In genomic region chr16:84607061-84607460, GRCh38 we compare ENCODE assay signal across 16 cellular contexts. TPM values are rescaled to one million over a fixed set of nuclear protein-coding genes. Genes with fewer than 3 reads are reported as not detected.
DNase-seq lines count a peak whose midpoint lies in the region; ATAC-seq and TF ChIP-seq lines count a peak whose summit lies in the region.
"Had no signal": no experiment of that assay in that cellular context is flagged by ENCODE, and none has a peak within 500 bp of the region (broad histone marks: within the 10 kb centered on the region; RNA-seq: fewer than 3 reads in every experiment).

No MANE protein-coding gene starts in this region.

- H3K4me1 Mint-ChIP-seq in activated naive CD4-positive, alpha-beta T cell treated with anti-CD3 and anti-CD28 coated beads for 36 hours (ENCODE audit: low read depth) = peaks cover 91% of the 10 kb centered on the region
- H3K4me1 Mint-ChIP-seq in activated CD4-positive, alpha-beta memory T cell treated with anti-CD3 and anti-CD28 coated beads, Interleukin-2, amount 10 ng/mL, durations not matched to agents 7 days and 5 days = peaks cover 96% of the 10 kb centered on the region
- peaks cover 72% of the 10 kb centered on the region for H3K4me1 Mint-ChIP-seq in memory B cell
- peaks cover 65% of the 10 kb centered on the region for H3K4me1 Mint-ChIP-seq in Calu3 (ENCODE audit: low read depth, unreplicated experiment)

- peaks cover 6 to 39% (median 18%) of the 10 kb centered on the region in 4 donors for H3K4me1 ChIP-seq in transverse colon
- H3K4me1 ChIP-seq in vagina = peaks cover 22% of the 10 kb centered on the region

- TF ChIP-seq EP300 in transverse colon (IDR thresholded peaks at IDR 0.05; ENCODE audit: low read depth) = no peak

- H3K9me3 ChIP-seq in transverse colon = no peaks in the 10 kb centered on the region
- no peaks in the 10 kb centered on the region for H3K9me3 ChIP-seq in vagina
- H3K9me3 ChIP-seq: thoracic aorta had no signal

- no TSS peak for BruUV-seq in Calu3 (replicated peaks; lab: Mats Ljungman, UMichigan)

- intact Hi-C loops in activated naive CD4-positive, alpha-beta T cell treated with anti-CD3 and anti-CD28 coated beads for 36 hours (cut with micrococcal nuclease) = no loop called here
- intact Hi-C loops in transverse colon (cut with DNase I; ENCODE audit: low total_unique reads) (no loop called here), vagina (cut with DNase I) (no loop called here), Calu3 (cut with micrococcal nuclease; ENCODE audit: unreplicated experiment) (no loop called here)

- H3K4me3 ChIP-seq in transverse colon (no peak overlapping the region), vagina (no peak overlapping the region)
- H3K4me3 ChIP-seq: cardiac muscle cell, thoracic aorta had no signal

- TF ChIP-seq POLR2A in transverse colon (IDR thresholded peaks at IDR 0.05) (no peak), vagina (IDR thresholded peaks at IDR 0.05) (no peak)

- WGBS in transverse colon (ENCODE audit: low coverage in 1 of 2), 2 donors = 91 to 92% methylated on average over 4 to 13 of the region's 13 CpGs

- H3K9me3 Mint-ChIP-seq in activated naive CD4-positive, alpha-beta T cell treated with anti-CD3 and anti-CD28 coated beads for 36 hours = peaks cover 3% of the 10 kb centered on the region
- peaks cover 7% of the 10 kb centered on the region for H3K9me3 Mint-ChIP-seq in activated CD4-positive, alpha-beta memory T cell treated with anti-CD3 and anti-CD28 coated beads, Interleukin-2, amount 10 ng/mL, durations not matched to agents 7 days and 5 days
- H3K9me3 Mint-ChIP-seq in memory B cell (peaks cover 4% of the 10 kb centered on the region), Calu3 (ENCODE audit: low read depth, unreplicated experiment) (peaks cover 3% of the 10 kb centered on the region)
- H3K9me3 Mint-ChIP-seq: nephron had no signal

- TF ChIP-seq CTCF in transverse colon (IDR thresholded peaks at IDR 0.05) (no peak), vagina (IDR thresholded peaks at IDR 0.05) (no peak), Calu3 (IDR thresholded peaks at IDR 0.05; ENCODE audit: unreplicated experiment) (no peak)

- no peaks in the 10 kb centered on the region for H3K27me3 Mint-ChIP-seq in activated naive CD4-positive, alpha-beta T cell treated with anti-CD3 and anti-CD28 coated beads for 36 hours (ENCODE audit: low read depth)
- no peaks in the 10 kb centered on the region for H3K27me3 Mint-ChIP-seq in activated CD4-positive, alpha-beta memory T cell treated with anti-CD3 and anti-CD28 coated beads, Interleukin-2, amount 10 ng/mL, durations not matched to agents 7 days and 5 days
- H3K27me3 Mint-ChIP-seq in memory B cell (no peaks in the 10 kb centered on the region), Calu3 (ENCODE audit: unreplicated experiment) (no peaks in the 10 kb centered on the region)

- H3K27me3 ChIP-seq in transverse colon = no peaks in the 10 kb centered on the region
- H3K27me3 ChIP-seq in vagina = no peaks in the 10 kb centered on the region
- H3K27me3 ChIP-seq: cardiac muscle cell, heart left ventricle had no signal

- H3K36me3 Mint-ChIP-seq in activated naive CD4-positive, alpha-beta T cell treated with anti-CD3 and anti-CD28 coated beads for 36 hours (ENCODE audit: low read depth) = peaks cover 47% of the 10 kb centered on the region
- peaks cover 83% of the 10 kb centered on the region for H3K36me3 Mint-ChIP-seq in activated CD4-positive, alpha-beta memory T cell treated with anti-CD3 and anti-CD28 coated beads, Interleukin-2, amount 10 ng/mL, durations not matched to agents 7 days and 5 days (ENCODE audit: low read depth)
- H3K36me3 Mint-ChIP-seq in memory B cell (peaks cover 34% of the 10 kb centered on the region), Calu3 (ENCODE audit: insufficient read depth, unreplicated experiment) (peaks cover 29% of the 10 kb centered on the region)

- POLR2A ChIA-PET in activated CD4-positive, alpha-beta memory T cell treated with anti-CD3 and anti-CD28 coated beads, Interleukin-2, amount 10 ng/mL, durations not matched to agents 7 days and 5 days (lab: Charles Lee) = interaction anchor here (1.0 to 5.3 kb wide), 11 partner anchors 9 to 100 kb away, joined by 3 to 142 read pairs (median 15); no protein-coding TSS in a partner anchor

- H3K36me3 ChIP-seq in transverse colon (no peaks in the 10 kb centered on the region), vagina (no peaks in the 10 kb centered on the region)
- H3K36me3 ChIP-seq: cardiac muscle cell, thoracic aorta had no signal

- CTCF ChIA-PET in activated naive CD4-positive, alpha-beta T cell treated with anti-CD3 and anti-CD28 coated beads for 36 hours (lab: Charles Lee) = interaction anchor here (1.3 kb wide), 1 partner anchor 10 kb away, joined by 3 read pairs; no protein-coding TSS in a partner anchor
- CTCF ChIA-PET in activated CD4-positive, alpha-beta memory T cell treated with anti-CD3 and anti-CD28 coated beads, Interleukin-2, amount 10 ng/mL, durations not matched to agents 7 days and 5 days (lab: Charles Lee) = interaction anchor here (0.8 to 3.8 kb wide), 8 partner anchors 8 to 101 kb away, joined by 3 to 22 read pairs (median 6); no protein-coding TSS in a partner anchor
- CTCF ChIA-PET in Calu3 (lab: Charles Lee) = no interaction called here

- in situ Hi-C loops in transverse colon (cut with MboI; ENCODE audit: low pct_ligation_motif_present in 1 of 4, low pct_unique_long_range_greater_than_20kb in 1 of 4, low sequenced_read_pairs in 3 of 4) = no loop called here

- H3K27ac Mint-ChIP-seq in activated naive CD4-positive, alpha-beta T cell treated with anti-CD3 and anti-CD28 coated beads for 36 hours = peak overlapping the region; percentile 66
- peak overlapping the region; percentile 92 for H3K27ac Mint-ChIP-seq in activated CD4-positive, alpha-beta memory T cell treated with anti-CD3 and anti-CD28 coated beads, Interleukin-2, amount 10 ng/mL, durations not matched to agents 7 days and 5 days
- H3K27ac Mint-ChIP-seq in memory B cell (peak overlapping the region; percentile 87), Calu3 (ENCODE audit: unreplicated experiment) (no peak overlapping the region)

- no peak overlapping the region for H3K4me3 Mint-ChIP-seq in activated naive CD4-positive, alpha-beta T cell treated with anti-CD3 and anti-CD28 coated beads for 36 hours
- H3K4me3 Mint-ChIP-seq in activated CD4-positive, alpha-beta memory T cell treated with anti-CD3 and anti-CD28 coated beads, Interleukin-2, amount 10 ng/mL, durations not matched to agents 7 days and 5 days = peak overlapping the region; percentile 70
- H3K4me3 Mint-ChIP-seq in memory B cell = peak overlapping the region; percentile 80
- H3K4me3 Mint-ChIP-seq in Calu3 (ENCODE audit: low read depth, unreplicated experiment) = no peak overlapping the region
- H3K4me3 Mint-ChIP-seq: nephron had no signal

- no peak for DNase-seq in activated naive CD4-positive, alpha-beta T cell treated with anti-CD3 and anti-CD28 coated beads for 36 hours
- no peak for DNase-seq in activated naive CD4-positive, alpha-beta T cell treated with anti-CD3 and anti-CD28 coated beads, Interleukin-2, amount 50 U/mL, for 16 hours
- DNase-seq in activated CD4-positive, alpha-beta memory T cell treated with anti-CD3 and anti-CD28 coated beads, Interleukin-2, amount 10 ng/mL, durations not matched to agents 7 days and 5 days = no peak
- DNase-seq in memory B cell (ENCODE audit: low spot score in 2 of 2) (no peak), transverse colon (no peak), vagina (ENCODE audit: extremely low spot score in 2 of 2) (no peak), Calu3 (no peak), NCI-H82 (lab: John Stamatoyannopoulos, UW) (no peak)
- DNase-seq: activated CD4-positive, CD25-positive, alpha-beta regulatory T cell; activated gamma-delta T cell; heart left ventricle; NCI-H1417; NCI-H345 had no signal

- ATAC-seq in memory B cell (ENCODE audit: low read depth) = no peak

- H3K27ac ChIP-seq in transverse colon (peak overlapping the region; percentile 24 to 65 (median 39)), vagina (no peak overlapping the region)
- H3K27ac ChIP-seq: cardiac muscle cell, thoracic aorta had no signal

RNA-seq across cellular contexts. Expression of gene COTL1, which starts 10.8 kb away (rescaled TPM):
- 100 to 1,000 TPM; 325 to 328 TPM for total RNA-seq in activated naive CD4-positive, alpha-beta T cell treated with anti-CD3 and anti-CD28 coated beads for 36 hours
- total RNA-seq in activated CD4-positive, alpha-beta memory T cell treated with anti-CD3 and anti-CD28 coated beads, Interleukin-2, amount 10 ng/mL, durations not matched to agents 7 days and 5 days = 100 to 1,000 TPM; 676 to 689 TPM
- total RNA-seq in transverse colon (10 to 100 TPM; 31.1 to 78.9 (median 47.9) TPM), vagina (67.8 TPM), Calu3 (2022) (312 and 343 TPM in 2 replicates)

RNA-seq across cellular contexts. Expression of gene KLHL36, which starts 41.2 kb away (rescaled TPM):
- 10 to 100 TPM; 45.7 to 50.3 TPM for total RNA-seq in activated naive CD4-positive, alpha-beta T cell treated with anti-CD3 and anti-CD28 coated beads for 36 hours
- total RNA-seq in activated CD4-positive, alpha-beta memory T cell treated with anti-CD3 and anti-CD28 coated beads, Interleukin-2, amount 10 ng/mL, durations not matched to agents 7 days and 5 days = 10 to 100 TPM; 45.7 to 49.0 TPM
- total RNA-seq in transverse colon (10 to 100 TPM; 38.0 to 75.5 (median 66.7) TPM), vagina (39.3 TPM), Calu3 (2022) (90.4 and 93.6 TPM in 2 replicates)

Comparison
In these comparisons a context has a peak if more than half of its experiments do, and no peak if none do; other contexts are left out.
1. H3K4me3 Mint-ChIP-seq: peak in activated CD4-positive, alpha-beta memory T cell treated with anti-CD3 and anti-CD28 coated beads, Interleukin-2, amount 10 ng/mL, durations not matched to agents 7 days and 5 days (single experiment) and memory B cell (single experiment); none in activated naive CD4-positive, alpha-beta T cell treated with anti-CD3 and anti-CD28 coated beads for 36 hours (single experiment) and Calu3 (single experiment).